ENCODE assay signal across 22 cellular contexts in the genomic region with DNA sequence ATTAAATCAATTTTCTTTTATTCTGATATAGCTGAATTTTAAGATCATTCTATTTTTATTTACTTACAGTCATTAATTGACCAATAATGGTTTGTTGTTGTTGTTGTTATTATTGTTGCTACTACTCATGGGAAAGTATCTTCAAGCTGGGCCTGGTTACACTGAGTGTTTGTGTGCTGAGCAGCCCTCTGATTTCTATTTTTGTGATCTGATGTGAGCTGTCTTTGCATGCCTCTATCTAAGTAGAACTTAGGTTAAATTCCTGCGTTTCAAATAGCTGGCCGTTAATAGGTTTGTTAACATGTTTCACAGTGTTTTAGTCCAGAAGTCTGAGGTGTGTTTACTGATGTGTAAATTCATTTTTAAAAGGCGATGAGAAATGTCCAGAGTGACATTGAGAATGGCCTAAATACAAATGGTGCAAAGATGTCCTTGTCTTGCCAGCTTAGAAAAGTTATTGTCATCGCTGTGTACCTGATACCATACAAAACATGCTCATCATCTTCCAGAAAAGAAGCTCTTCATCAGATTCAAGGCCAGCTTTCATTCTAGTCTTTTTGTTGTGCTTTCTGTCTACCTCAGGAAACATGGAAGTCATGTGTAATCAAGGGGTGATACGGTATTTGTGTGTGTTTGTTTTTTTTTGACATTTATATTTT.
"Had no signal": no experiment of that assay in that cellular context is flagged by ENCODE, and none has a peak within 500 bp of the region (broad histone marks: within the 10 kb centered on the region; RNA-seq: fewer than 3 reads in every experiment).

No MANE protein-coding gene starts in this region.

- H3K4me2 ChIP-seq: hepatocyte had no signal

- H3K9me3 ChIP-seq: esophagus squamous epithelium, ovary, transverse colon, vagina had no signal

- FAIRE-seq: keratinocyte had no signal

- H3K27me3 ChIP-seq: cardiac muscle cell, esophagus squamous epithelium, hepatocyte, ovary, transverse colon, vagina had no signal

- H3K36me3 ChIP-seq: ovary had no signal

- ATAC-seq: activated T-helper 17 cell treated with anti-CD3 and anti-CD28 coated beads, Interleukin-2, amount 50 U/mL, for 72 hours; effector memory CD8-positive, alpha-beta T cell; left lobe of liver had no signal

- DNase-seq: activated CD4-positive, alpha-beta T cell treated with anti-CD3 and anti-CD28 coated beads, Interleukin-2, amount 50 U/mL, for 4 hours; activated naive CD4-positive, alpha-beta T cell; activated naive CD8-positive, alpha-beta T cell treated with anti-CD3 and anti-CD28 coated beads, Interleukin-2, amount 10 ng/mL, durations not matched to agents 7 days and 5 days; activated T-cell treated with anti-CD3 and anti-CD28 coated beads for 4 hours; amygdala; effector memory CD8-positive, alpha-beta T cell; esophagus squamous epithelium; mammary epithelial cell; midbrain; naive B cell; ovary; stimulated activated CD4-positive, alpha-beta T cell treated with anti-CD3 and anti-CD28 coated beads, Interleukin-2, amount 100 ng/mL, for 24 hours; SW 1271; T-helper 2 cell; transverse colon; WERI-Rb-1 had no signal

- H3K4me3 ChIP-seq: cardiac muscle cell, esophagus squamous epithelium, hepatocyte, ovary, transverse colon, vagina had no signal

- H2AFZ ChIP-seq: hepatocyte had no signal

- H3K27ac ChIP-seq: cardiac muscle cell, esophagus squamous epithelium, hepatocyte, ovary, transverse colon, vagina, WERI-Rb-1 had no signal
